ENCODE assay signal across 16 cellular contexts in genomic region chr14:78690836-78691235, GRCh38.
"Had no signal": no experiment of that assay in that cellular context is flagged by ENCODE, and none has a peak within 500 bp of the region (broad histone marks: within the 10 kb centered on the region; RNA-seq: fewer than 3 reads in every experiment).

No MANE protein-coding gene starts in this region.

- H3K27ac Mint-ChIP-seq: activated CD4-positive, alpha-beta memory T cell treated with anti-CD3 and anti-CD28 coated beads for 36 hours; activated CD8-positive, alpha-beta memory T cell treated with anti-CD3 and anti-CD28 coated beads, Interleukin-2, amount 10 ng/mL, durations not matched to agents 7 days and 5 days; activated T-helper 17 cell treated with anti-CD3 and anti-CD28 coated beads, Interleukin-2, amount 50 U/mL, for 72 hours; mesothelial cell of epicardium; nephron had no signal

- H3K4me1 Mint-ChIP-seq: activated T-helper 17 cell treated with anti-CD3 and anti-CD28 coated beads, Interleukin-2, amount 50 U/mL, for 72 hours; mesothelial cell of epicardium; nephron had no signal

- H3K36me3 Mint-ChIP-seq: activated CD4-positive, alpha-beta memory T cell treated with anti-CD3 and anti-CD28 coated beads for 36 hours; activated CD8-positive, alpha-beta memory T cell treated with anti-CD3 and anti-CD28 coated beads, Interleukin-2, amount 10 ng/mL, durations not matched to agents 7 days and 5 days; mesothelial cell of epicardium had no signal

- DNase-seq: activated CD4-positive, alpha-beta memory T cell treated with anti-CD3 and anti-CD28 coated beads for 36 hours; activated CD4-positive, alpha-beta T cell treated with anti-CD3 and anti-CD28 coated beads for 4 hours; activated CD8-positive, alpha-beta memory T cell treated with anti-CD3 and anti-CD28 coated beads, Interleukin-2, amount 10 ng/mL, durations not matched to agents 7 days and 5 days; activated naive CD4-positive, alpha-beta T cell treated with Interleukin-2 at 50 U/mL for 16 hours; activated T-cell treated with anti-CD3 and anti-CD28 coated beads, Interleukin-2, amount 50 U/mL, for 1 hour; aorta; dermis blood vessel endothelial cell; effector memory CD4-positive, alpha-beta T cell; kidney; stimulated activated CD8-positive, alpha-beta memory T cell treated with anti-CD3 and anti-CD28 coated beads, Interleukin-4, amount 100 ng/mL, for 48 hours; stimulated activated naive CD4-positive, alpha-beta T cell; substantia nigra had no signal

- H3K9me3 Mint-ChIP-seq: activated CD4-positive, alpha-beta memory T cell treated with anti-CD3 and anti-CD28 coated beads for 36 hours; mesothelial cell of epicardium; nephron had no signal

- ATAC-seq: activated CD8-positive, alpha-beta memory T cell treated with anti-CD3 and anti-CD28 coated beads, Interleukin-2, amount 10 ng/mL, durations not matched to agents 7 days and 5 days; activated T-helper 17 cell treated with anti-CD3 and anti-CD28 coated beads, Interleukin-2, amount 50 U/mL, for 72 hours; left lobe of liver had no signal

- H3K27me3 Mint-ChIP-seq: activated CD4-positive, alpha-beta memory T cell treated with anti-CD3 and anti-CD28 coated beads for 36 hours; activated CD8-positive, alpha-beta memory T cell treated with anti-CD3 and anti-CD28 coated beads, Interleukin-2, amount 10 ng/mL, durations not matched to agents 7 days and 5 days had no signal

- H3K4me3 Mint-ChIP-seq: activated CD4-positive, alpha-beta memory T cell treated with anti-CD3 and anti-CD28 coated beads for 36 hours; activated CD8-positive, alpha-beta memory T cell treated with anti-CD3 and anti-CD28 coated beads, Interleukin-2, amount 10 ng/mL, durations not matched to agents 7 days and 5 days; activated T-helper 17 cell treated with anti-CD3 and anti-CD28 coated beads, Interleukin-2, amount 50 U/mL, for 72 hours; mesothelial cell of epicardium; nephron had no signal
